In the genomic region with DNA sequence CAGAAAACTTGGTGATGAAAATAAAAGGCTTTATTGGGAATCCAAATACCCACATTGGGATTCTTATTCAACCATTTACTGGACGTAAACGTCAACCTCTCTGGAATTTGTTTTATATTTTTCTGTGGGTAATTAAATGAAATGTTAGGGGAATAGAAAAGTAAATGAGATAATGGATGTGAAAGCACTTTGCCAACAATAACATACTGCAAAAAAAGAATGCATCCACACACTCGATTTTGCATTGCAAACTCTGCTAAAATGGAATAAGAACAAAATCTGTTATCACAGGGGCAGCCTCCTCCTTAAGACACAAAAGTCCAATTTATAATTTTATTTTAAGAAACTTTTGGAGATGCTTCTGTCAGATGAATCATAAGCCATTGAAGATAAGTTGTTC, we compare ENCODE assay signal across 1 cellular context.
TF ChIP-seq lines count a peak whose summit lies in the region.

No MANE protein-coding gene starts in this region.

TF ChIP-seq in SK-N-SH, 30 proteins besides CTCF, POLR2A, EP300 and RAD21 (continued from another document):
- TF ChIP-seq EZH2phosphoT487 (IDR thresholded peaks at IDR 0.05; ENCODE audit: borderline replicate concordance, low read depth) (no peak), TEAD4 (IDR thresholded peaks at IDR 0.05; ENCODE audit: borderline replicate concordance, insufficient read depth) (no peak), TAF1 (IDR thresholded peaks at IDR 0.05; ENCODE audit: borderline replicate concordance, low read depth, low read length) (no peak)
- TF ChIP-seq, protein P1, sequence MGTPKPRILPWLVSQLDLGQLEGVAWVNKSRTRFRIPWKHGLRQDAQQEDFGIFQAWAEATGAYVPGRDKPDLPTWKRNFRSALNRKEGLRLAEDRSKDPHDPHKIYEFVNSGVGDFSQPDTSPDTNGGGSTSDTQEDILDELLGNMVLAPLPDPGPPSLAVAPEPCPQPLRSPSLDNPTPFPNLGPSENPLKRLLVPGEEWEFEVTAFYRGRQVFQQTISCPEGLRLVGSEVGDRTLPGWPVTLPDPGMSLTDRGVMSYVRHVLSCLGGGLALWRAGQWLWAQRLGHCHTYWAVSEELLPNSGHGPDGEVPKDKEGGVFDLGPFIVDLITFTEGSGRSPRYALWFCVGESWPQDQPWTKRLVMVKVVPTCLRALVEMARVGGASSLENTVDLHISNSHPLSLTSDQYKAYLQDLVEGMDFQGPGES (IDR thresholded peaks at IDR 0.05; ENCODE audit: low read depth, low read length), result no peak
- TF ChIP-seq, protein P2, sequence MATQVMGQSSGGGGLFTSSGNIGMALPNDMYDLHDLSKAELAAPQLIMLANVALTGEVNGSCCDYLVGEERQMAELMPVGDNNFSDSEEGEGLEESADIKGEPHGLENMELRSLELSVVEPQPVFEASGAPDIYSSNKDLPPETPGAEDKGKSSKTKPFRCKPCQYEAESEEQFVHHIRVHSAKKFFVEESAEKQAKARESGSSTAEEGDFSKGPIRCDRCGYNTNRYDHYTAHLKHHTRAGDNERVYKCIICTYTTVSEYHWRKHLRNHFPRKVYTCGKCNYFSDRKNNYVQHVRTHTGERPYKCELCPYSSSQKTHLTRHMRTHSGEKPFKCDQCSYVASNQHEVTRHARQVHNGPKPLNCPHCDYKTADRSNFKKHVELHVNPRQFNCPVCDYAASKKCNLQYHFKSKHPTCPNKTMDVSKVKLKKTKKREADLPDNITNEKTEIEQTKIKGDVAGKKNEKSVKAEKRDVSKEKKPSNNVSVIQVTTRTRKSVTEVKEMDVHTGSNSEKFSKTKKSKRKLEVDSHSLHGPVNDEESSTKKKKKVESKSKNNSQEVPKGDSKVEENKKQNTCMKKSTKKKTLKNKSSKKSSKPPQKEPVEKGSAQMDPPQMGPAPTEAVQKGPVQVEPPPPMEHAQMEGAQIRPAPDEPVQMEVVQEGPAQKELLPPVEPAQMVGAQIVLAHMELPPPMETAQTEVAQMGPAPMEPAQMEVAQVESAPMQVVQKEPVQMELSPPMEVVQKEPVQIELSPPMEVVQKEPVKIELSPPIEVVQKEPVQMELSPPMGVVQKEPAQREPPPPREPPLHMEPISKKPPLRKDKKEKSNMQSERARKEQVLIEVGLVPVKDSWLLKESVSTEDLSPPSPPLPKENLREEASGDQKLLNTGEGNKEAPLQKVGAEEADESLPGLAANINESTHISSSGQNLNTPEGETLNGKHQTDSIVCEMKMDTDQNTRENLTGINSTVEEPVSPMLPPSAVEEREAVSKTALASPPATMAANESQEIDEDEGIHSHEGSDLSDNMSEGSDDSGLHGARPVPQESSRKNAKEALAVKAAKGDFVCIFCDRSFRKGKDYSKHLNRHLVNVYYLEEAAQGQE (IDR thresholded peaks at IDR 0.05; ENCODE audit: low read depth, low read length), result no peak
